10 cellular contexts compared by ENCODE assay signal in genomic region chr3:87996845-87997244, GRCh38.
DNase-seq lines count a peak whose midpoint lies in the region; ATAC-seq, FAIRE-seq and TF ChIP-seq lines count a peak whose summit lies in the region.
"Had no signal": no experiment of that assay in that cellular context is flagged by ENCODE, and none has a peak within 500 bp of the region (broad histone marks: within the 10 kb centered on the region; RNA-seq: fewer than 3 reads in every experiment).

No MANE protein-coding gene starts in this region.

- H3K27me3 Mint-ChIP-seq in Calu3 (ENCODE audit: unreplicated experiment), result no peaks in the 10 kb centered on the region
- peaks cover 56% of the 10 kb centered on the region for H3K27me3 Mint-ChIP-seq in osteocyte (ENCODE audit: unreplicated experiment)

- H3K27me3 ChIP-seq in GM12878 (replicated peaks in 1 of 2; ENCODE audit: control insufficient read depth in 2 of 2, insufficient read depth in 2 of 2, low read length in 1 of 2) (no peaks in the 10 kb centered on the region), WERI-Rb-1 (ENCODE audit: insufficient read depth, low read depth, severe bottlenecking) (no peaks in the 10 kb centered on the region)

- CTCF ChIA-PET in Calu3 (lab: Charles Lee), result no interaction called here
- CTCF ChIA-PET in GM12878 (lab: Yijun Ruan, JAX), result no interaction called here

- no TSS peak for BruUV-seq in Calu3 (replicated peaks; lab: Mats Ljungman, UMichigan)
- BruUV-seq in GM12878 (replicated peaks; lab: Mats Ljungman, UMichigan), result no TSS peak

- H4K20me1 ChIP-seq in GM12878 (ENCODE audit: control insufficient read depth, insufficient read depth), result no peaks in the 10 kb centered on the region

- peak overlapping the region; percentile 54; the same call in 1 of the 2 replicates for H3K4me2 ChIP-seq in GM12878 (ENCODE audit: control insufficient read depth, insufficient read depth)

- intact Hi-C loops in Calu3 (cut with micrococcal nuclease; ENCODE audit: unreplicated experiment) (loop anchor here (5.0 kb wide), 2 partner anchors 45 to 265 kb away; no protein-coding TSS in a partner anchor), GM12878 (cut with micrococcal nuclease; ENCODE audit: unreplicated experiment) (loop anchor here (1.0 kb wide), 1 partner anchor 48 kb away; no protein-coding TSS in a partner anchor)

- 0% methylated on average over 2 of the region's 2 CpGs for WGBS in GM12878 (ENCODE audit: insufficient coverage, insufficient replicate concordance, low lambda C conversion rate, missing lambda C conversion rate)

- H3K27ac ChIP-seq in GM12878 (ENCODE audit: control insufficient read depth, insufficient read depth), result no peak overlapping the region
- no peak overlapping the region for H3K27ac ChIP-seq in WERI-Rb-1
- H3K27ac ChIP-seq: skin epidermis had no signal

- no peaks in the 10 kb centered on the region for H3K79me2 ChIP-seq in GM12878 (ENCODE audit: control insufficient read depth, insufficient read depth, low read length)

- POLR2A ChIA-PET in GM12878 (lab: Charles Lee), result no interaction called here

- H3K9ac ChIP-seq in GM12878 (ENCODE audit: control insufficient read depth, insufficient read depth, low read length), result no peak overlapping the region

- peak; percentile 2 for ATAC-seq in GM19467 (IDR thresholded peaks at IDR 0.05; ENCODE audit: unreplicated experiment)
- ATAC-seq in HG03159 (IDR thresholded peaks at IDR 0.05; ENCODE audit: unreplicated experiment), result peak; percentile 17
- ATAC-seq in GM12878, result peak; percentile 26

- in situ Hi-C loops in GM12878 (cut with MboI) (no loop called here), GM13976 (cut with MboI; ENCODE audit: low sequenced_read_pairs, unreplicated experiment) (loop anchor here (25.0 kb wide), 1 partner anchor 210 kb away; the partner anchor contains the start of gene HTR1F)

- no peaks in the 10 kb centered on the region for H3K9me3 ChIP-seq in GM12878 (replicated peaks; ENCODE audit: control insufficient read depth, insufficient read depth, low read length)
- H3K9me3 ChIP-seq in WERI-Rb-1 (ENCODE audit: severe bottlenecking), result no peaks in the 10 kb centered on the region

- TF ChIP-seq EP300 in GM12878 (IDR thresholded peaks at IDR 0.05; ENCODE audit: borderline replicate concordance in 1 of 2, control insufficient read depth in 1 of 2, low read depth in 2 of 2, low read length in 2 of 2), result no peak

- H3K36me3 ChIP-seq in GM12878 (ENCODE audit: control insufficient read depth in 2 of 2, insufficient read depth in 2 of 2, low read length in 1 of 2) (no peaks in the 10 kb centered on the region), WERI-Rb-1 (no peaks in the 10 kb centered on the region)

- TF ChIP-seq RAD21 in GM12878 (IDR thresholded peaks at IDR 0.05; ENCODE audit: insufficient read depth, low read depth, low read length), result no peak

- H3K4me3 Mint-ChIP-seq in Calu3 (ENCODE audit: low read depth, unreplicated experiment), result no peak overlapping the region
- H3K4me3 Mint-ChIP-seq in osteocyte (ENCODE audit: unreplicated experiment), result no peak overlapping the region

- H3K4me1 Mint-ChIP-seq in Calu3 (ENCODE audit: low read depth, unreplicated experiment), result peaks cover 19% of the 10 kb centered on the region
- H3K4me1 Mint-ChIP-seq in osteocyte (ENCODE audit: unreplicated experiment), result no peaks in the 10 kb centered on the region

- DNase-seq in Calu3 (no peak), GM12878 (ENCODE audit: low read depth, low spot score) (no peak), osteocyte (ENCODE audit: extremely low spot score, unreplicated experiment) (no peak), glomerular visceral epithelial cell (ENCODE audit: extremely low spot score) (no peak), WERI-Rb-1 (no peak), GM13976 (ENCODE audit: low spot score) (no peak)
- DNase-seq: NCI-H2171 treated with DMSO at 0.1 percent for 48 hours had no signal

- TF ChIP-seq CTCF in Calu3 (IDR thresholded peaks at IDR 0.05; ENCODE audit: unreplicated experiment) (no peak), GM12878 (IDR thresholded peaks at IDR 0.05 in 2 of 3, conservative IDR thresholded peaks at IDR 0.05 in 1 of 3; ENCODE audit: control insufficient read depth in 2 of 3, extremely low read depth in 1 of 3, insufficient read depth in 1 of 3, low read depth in 3 of 3, low read length in 3 of 3) (no peak), osteocyte (IDR thresholded peaks at IDR 0.05) (no peak), WERI-Rb-1 (IDR thresholded peaks at IDR 0.05; ENCODE audit: low read depth, low read length) (no peak), GM13976 (IDR thresholded peaks at IDR 0.05; ENCODE audit: borderline replicate concordance, control extremely low read depth, extremely low read depth, insufficient read depth, missing control alignments) (no peak)

- H3K4me3 ChIP-seq in GM12878 (peak overlapping the region; percentile 18; the same call in 1 of the 2 replicates), WERI-Rb-1 (ENCODE audit: low read depth, low read length) (no peak overlapping the region)
- H3K4me3 ChIP-seq: skin epidermis had no signal

- no peak for FAIRE-seq in GM12878 (lab: Jason Lieb, UNC)

- H3K9me3 Mint-ChIP-seq in Calu3 (ENCODE audit: low read depth, unreplicated experiment) (no peaks in the 10 kb centered on the region), osteocyte (ENCODE audit: unreplicated experiment) (no peaks in the 10 kb centered on the region)

- H3K36me3 Mint-ChIP-seq in Calu3 (ENCODE audit: insufficient read depth, unreplicated experiment), result no peaks in the 10 kb centered on the region
- H3K36me3 Mint-ChIP-seq in osteocyte (ENCODE audit: unreplicated experiment), result no peaks in the 10 kb centered on the region

- TF ChIP-seq POLR2A in GM12878 (IDR thresholded peaks at IDR 0.05; ENCODE audit: low read depth, low read length), result no peak

- RAD21 ChIA-PET in GM12878 (lab: Charles Lee; ENCODE audit: unreplicated experiment), result no interaction called here

- H3K27ac Mint-ChIP-seq in Calu3 (ENCODE audit: unreplicated experiment), result peak overlapping the region; percentile 2
- no peak overlapping the region for H3K27ac Mint-ChIP-seq in osteocyte (ENCODE audit: unreplicated experiment)

- H2AFZ ChIP-seq in GM12878 (ENCODE audit: control insufficient read depth, low read depth, low read length), result no peak overlapping the region

- SMC1A ChIA-PET in GM12878 (lab: Charles Lee; ENCODE audit: uncharacterized antibody, unreplicated experiment), result no interaction called here

- H3K4me1 ChIP-seq in GM12878 (ENCODE audit: control insufficient read depth, insufficient read depth, low read length), result no peaks in the 10 kb centered on the region

TF ChIP-seq in GM12878, 131 proteins besides CTCF, POLR2A, EP300 and RAD21:
- no peak for TF ChIP-seq BCL3 (IDR thresholded peaks at IDR 0.05; ENCODE audit: borderline replicate concordance, insufficient read depth, low read depth, low read length, poor library complexity, severe bottlenecking)
- TF ChIP-seq MYC (IDR thresholded peaks at IDR 0.05; ENCODE audit: insufficient read depth, insufficient read length, insufficient replicate concordance, low read length, severe bottlenecking), result no peak
- TF ChIP-seq TAF1 (IDR thresholded peaks at IDR 0.05; ENCODE audit: borderline replicate concordance, low read depth, low read length), result no peak
- TF ChIP-seq E4F1 (IDR thresholded peaks at IDR 0.05; ENCODE audit: borderline replicate concordance, partially characterized antibody), result no peak
- no peak for TF ChIP-seq MAX (IDR thresholded peaks at IDR 0.05; ENCODE audit: low read depth, low read length)
- TF ChIP-seq MEF2B (IDR thresholded peaks at IDR 0.05; ENCODE audit: partially characterized antibody, poor library complexity, severe bottlenecking), result no peak
- no peak for TF ChIP-seq POLR2AphosphoS5 (IDR thresholded peaks at IDR 0.05; ENCODE audit: low read length)
- no peak for TF ChIP-seq SRF (IDR thresholded peaks at IDR 0.05; ENCODE audit: low read depth in 2 of 2, low read length in 2 of 2)
